15 cellular contexts compared by ENCODE assay signal in the genomic region with DNA sequence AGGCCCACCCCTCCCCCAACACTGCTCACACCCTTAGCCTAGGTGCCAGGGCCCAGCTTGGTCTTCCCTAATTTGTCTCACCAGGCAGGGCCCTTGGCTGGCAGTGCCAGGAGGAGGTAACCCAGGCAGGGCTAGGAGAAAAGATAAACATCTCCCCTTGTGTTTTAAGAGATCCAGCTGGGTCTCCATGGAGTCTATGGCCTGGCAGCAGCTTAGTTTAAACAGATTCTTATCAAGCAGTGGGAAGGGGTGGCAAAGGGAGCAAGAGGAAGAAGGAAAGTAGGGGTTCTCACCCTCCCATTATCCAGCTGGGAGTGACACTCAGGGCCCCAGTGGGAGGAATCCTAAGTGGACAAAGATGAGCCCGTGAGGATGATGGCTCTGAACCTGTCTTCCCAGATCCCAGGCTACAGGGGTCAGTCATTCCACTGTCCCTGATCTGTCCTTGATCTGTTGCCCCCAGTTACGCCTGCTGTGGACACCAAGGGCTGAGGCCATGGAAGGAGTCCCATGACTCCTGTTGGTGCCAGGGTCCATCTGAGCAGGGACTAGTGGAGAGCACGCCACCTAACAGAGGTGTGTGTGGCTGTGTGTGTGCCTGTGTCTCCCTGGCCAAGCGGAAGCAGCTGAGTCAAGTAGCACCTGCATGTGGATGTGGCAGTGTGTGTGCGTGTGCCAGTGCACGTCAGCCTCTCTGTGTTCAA. TPM values are rescaled to one million over a fixed set of nuclear protein-coding genes. Genes with fewer than 3 reads are reported as not detected.
DNase-seq lines count a peak whose midpoint lies in the region; ATAC-seq, FAIRE-seq and TF ChIP-seq lines count a peak whose summit lies in the region.
"Had no signal": no experiment of that assay in that cellular context is flagged by ENCODE, and none has a peak within 500 bp of the region (broad histone marks: within the 10 kb centered on the region; RNA-seq: fewer than 3 reads in every experiment).

No MANE protein-coding gene starts in this region.

- no peaks in the 10 kb centered on the region for H3K4me1 Mint-ChIP-seq in activated CD4-positive, alpha-beta memory T cell treated with anti-CD3 and anti-CD28 coated beads, Interleukin-2, amount 10 ng/mL, durations not matched to agents 7 days and 5 days

- intact Hi-C loops in kidney (cut with DNase I) = no loop called here

- peaks cover 5% of the 10 kb centered on the region for H3K9me3 ChIP-seq in AG04450 (ENCODE audit: control insufficient read depth, insufficient read depth, low read length)
- H3K9me3 ChIP-seq in HEK293 (ENCODE audit: control insufficient read depth, insufficient read depth, low read depth, low read length) = no peaks in the 10 kb centered on the region
- no peaks in the 10 kb centered on the region for H3K9me3 ChIP-seq in OCI-LY1 (ENCODE audit: low read length)
- H3K9me3 ChIP-seq in kidney (ENCODE audit: control insufficient read depth in 1 of 2, low read length in 2 of 2) = no peaks in the 10 kb centered on the region
- H3K9me3 ChIP-seq: heart right ventricle, thyroid gland had no signal

- no peak overlapping the region for H3K27ac Mint-ChIP-seq in activated CD4-positive, alpha-beta memory T cell treated with anti-CD3 and anti-CD28 coated beads, Interleukin-2, amount 10 ng/mL, durations not matched to agents 7 days and 5 days
- H3K27ac Mint-ChIP-seq: activated T-cell treated with anti-CD3 and anti-CD28 coated beads, Interleukin-2, amount 50 U/mL, for 24 hours had no signal

- H3K4me3 ChIP-seq in AG04450 (ENCODE audit: low read depth, low read length) (no peak overlapping the region), HEK293 (ENCODE audit: low read depth, low read length) (no peak overlapping the region), OCI-LY1 (ENCODE audit: low read depth, low read length, poor library complexity, severe bottlenecking) (no peak overlapping the region), kidney (ENCODE audit: low read length in 2 of 2) (no peak overlapping the region)
- H3K4me3 ChIP-seq: heart right ventricle, thyroid gland had no signal

- H3K9ac ChIP-seq in OCI-LY1 (ENCODE audit: low read length) (no peak overlapping the region; the same call in 1 of the 2 replicates), kidney (ENCODE audit: low read length in 2 of 2) (no peak overlapping the region)

- no peaks in the 10 kb centered on the region; the same call in 1 of the 2 replicates for H3K4me1 ChIP-seq in HEK293 (ENCODE audit: control insufficient read depth, insufficient read depth, low read length)
- H3K4me1 ChIP-seq in OCI-LY1 (ENCODE audit: insufficient read depth, low read length, severe bottlenecking) = peaks cover 15% of the 10 kb centered on the region
- H3K4me1 ChIP-seq in kidney (ENCODE audit: control insufficient read depth in 1 of 2, insufficient read depth in 1 of 2, low read depth in 1 of 2, low read length in 2 of 2) = no peaks in the 10 kb centered on the region
- H3K4me1 ChIP-seq: thyroid gland had no signal

- H3K27me3 ChIP-seq in AG04450 (ENCODE audit: control insufficient read depth, insufficient read depth, low read length) (no peaks in the 10 kb centered on the region), OCI-LY1 (ENCODE audit: insufficient read depth, low read length) (0 out of 2 replicates have a peak, but pooled peaks cover 12% of the 10 kb centered on the region)
- H3K27me3 ChIP-seq: brain microvascular endothelial cell, thyroid gland had no signal

- no peaks in the 10 kb centered on the region for H3K36me3 Mint-ChIP-seq in activated CD4-positive, alpha-beta memory T cell treated with anti-CD3 and anti-CD28 coated beads, Interleukin-2, amount 10 ng/mL, durations not matched to agents 7 days and 5 days (ENCODE audit: low read depth)

- H3K36me3 ChIP-seq in HEK293 (ENCODE audit: control insufficient read depth in 2 of 2, insufficient read depth in 1 of 2, low read length in 2 of 2) (no peaks in the 10 kb centered on the region), OCI-LY1 (ENCODE audit: insufficient read depth, low read length) (no peaks in the 10 kb centered on the region), kidney (ENCODE audit: control insufficient read depth in 1 of 2, insufficient read depth in 2 of 2, low read length in 2 of 2) (no peaks in the 10 kb centered on the region)
- H3K36me3 ChIP-seq: brain microvascular endothelial cell, heart right ventricle, thyroid gland had no signal

- H3K27ac ChIP-seq in AG04450 (ENCODE audit: low read depth, low read length) (peak overlapping the region; percentile 52), HEK293 (ENCODE audit: extremely low read depth, low read depth, low read length) (no peak overlapping the region), OCI-LY1 (ENCODE audit: low read depth, low read length, poor library complexity, severe bottlenecking) (no peak overlapping the region), kidney (ENCODE audit: low read depth in 2 of 2, low read length in 2 of 2) (no peak overlapping the region)
- H3K27ac ChIP-seq: brain microvascular endothelial cell, thyroid gland had no signal

- ATAC-seq in HG03439 (IDR thresholded peaks at IDR 0.05; ENCODE audit: unreplicated experiment) = no peak
- ATAC-seq: Right ventricle myocardium inferior had no signal

- CTCF ChIA-PET in AG04450 (lab: Charles Lee) = interaction anchor here (1.1 kb wide), 1 partner anchor 75 kb away, joined by 4 read pairs; no protein-coding TSS in a partner anchor
- CTCF ChIA-PET in HEK293 (lab: Yijun Ruan, JAX) = interaction anchor here (1.2 to 3.2 kb wide), 3 partner anchors 14 to 75 kb away, joined by 3 to 16 read pairs (median 4); a partner anchor contains a TSS
- CTCF ChIA-PET in activated CD4-positive, alpha-beta memory T cell treated with anti-CD3 and anti-CD28 coated beads, Interleukin-2, amount 10 ng/mL, durations not matched to agents 7 days and 5 days (lab: Charles Lee) = no interaction called here

- H3F3A ChIP-seq in OCI-LY1 (ENCODE audit: insufficient read depth, low read length) = no peaks in the 10 kb centered on the region

- no peak for DNase-seq in AG04450 (ENCODE audit: low read depth, low spot score)
- peak; percentile 39 for DNase-seq in kidney
- no peak for DNase-seq in activated effector memory CD4-positive, alpha-beta T cell treated with Interleukin-2 at 50 U/mL for 16 hours
- DNase-seq in iPS-NIHi7 (ENCODE audit: extremely low spot score) = no peak
- no peak for DNase-seq in activated CD4-positive, alpha-beta memory T cell treated with anti-CD3 and anti-CD28 coated beads, Interleukin-2, amount 10 ng/mL, durations not matched to agents 7 days and 5 days
- DNase-seq: activated T-cell treated with anti-CD3 and anti-CD28 coated beads, Interleukin-2, amount 50 U/mL, for 24 hours; thyroid gland had no signal

- no peak overlapping the region for H3K4me3 Mint-ChIP-seq in activated CD4-positive, alpha-beta memory T cell treated with anti-CD3 and anti-CD28 coated beads, Interleukin-2, amount 10 ng/mL, durations not matched to agents 7 days and 5 days
- H3K4me3 Mint-ChIP-seq: activated T-cell treated with anti-CD3 and anti-CD28 coated beads, Interleukin-2, amount 50 U/mL, for 24 hours had no signal

- no peaks in the 10 kb centered on the region for H3K9me2 ChIP-seq in OCI-LY1 (ENCODE audit: low read depth, low read length)

- no peak for FAIRE-seq in kidney (lab: Jason Lieb, UNC)
- FAIRE-seq: endothelial cell of umbilical vein had no signal

- H2AFZ ChIP-seq in OCI-LY1 (ENCODE audit: low read length) = no peak overlapping the region

- H3K4me2 ChIP-seq in OCI-LY1 (ENCODE audit: low read length) = peak overlapping the region; percentile 20; the same call in 1 of the 2 replicates

- H3K79me2 ChIP-seq in OCI-LY1 (ENCODE audit: insufficient read depth, low read length) = no peaks in the 10 kb centered on the region

- TF ChIP-seq CTCF in AG04450 (IDR thresholded peaks at IDR 0.05; ENCODE audit: low read depth, low read length) (no peak), HEK293 (tag by site-specific recombination; IDR thresholded peaks at IDR 0.05) (no peak), OCI-LY1 (IDR thresholded peaks at IDR 0.05; ENCODE audit: low read length) (no peak), kidney (IDR thresholded peaks at IDR 0.05; ENCODE audit: borderline replicate concordance, extremely low read depth, insufficient read depth) (no peak)

- H3K27me3 Mint-ChIP-seq in activated CD4-positive, alpha-beta memory T cell treated with anti-CD3 and anti-CD28 coated beads, Interleukin-2, amount 10 ng/mL, durations not matched to agents 7 days and 5 days = peaks cover under 1% of the 10 kb centered on the region

- POLR2A ChIA-PET in AG04450 (lab: Yijun Ruan, JAX) = interaction anchor here (0.5 to 1.5 kb wide), 6 partner anchors 22 to 512 kb away, joined by 3 to 11 read pairs (median 6); no protein-coding TSS in a partner anchor
- POLR2A ChIA-PET in HEK293 (lab: Yijun Ruan, JAX) = no interaction called here
- POLR2A ChIA-PET in activated CD4-positive, alpha-beta memory T cell treated with anti-CD3 and anti-CD28 coated beads, Interleukin-2, amount 10 ng/mL, durations not matched to agents 7 days and 5 days (lab: Charles Lee) = no interaction called here

- H4K20me1 ChIP-seq in OCI-LY1 (ENCODE audit: insufficient read depth, low read length) = no peaks in the 10 kb centered on the region

- H3K9me3 Mint-ChIP-seq in activated CD4-positive, alpha-beta memory T cell treated with anti-CD3 and anti-CD28 coated beads, Interleukin-2, amount 10 ng/mL, durations not matched to agents 7 days and 5 days = no peaks in the 10 kb centered on the region
- H3K9me3 Mint-ChIP-seq: activated T-cell treated with anti-CD3 and anti-CD28 coated beads, Interleukin-2, amount 50 U/mL, for 24 hours had no signal

RNA-seq across cellular contexts. Expression of a gene that starts 47.4 kb away (rescaled TPM):
- polyA plus RNA-seq in AG04450 (2011; rRNA removed) = 0.21 and 0.36 TPM in 2 replicates
- 0.26 and 0.46 TPM in 2 replicates for polyA minus RNA-seq in AG04450 (2011; rRNA and poly(A)+ RNA removed)
- 0.28 TPM for total RNA-seq in kidney
- polyA plus RNA-seq in kidney (ENCODE audit: insufficient read depth, low read depth, low replicate concordance) = 0.26 TPM
- under 1 TPM in 1 of 2 experiments, not detected in 1; 0.15 TPM for total RNA-seq in activated CD4-positive, alpha-beta memory T cell treated with anti-CD3 and anti-CD28 coated beads, Interleukin-2, amount 10 ng/mL, durations not matched to agents 7 days and 5 days
- total RNA-seq: mesenteric fat pad had no signal

RNA-seq across cellular contexts. Expression of a gene that starts 51.6 kb away (rescaled TPM):
- polyA plus RNA-seq in AG04450 (2011; rRNA removed) (49.4 and 73.4 TPM in 2 replicates), kidney (ENCODE audit: insufficient read depth, low read depth, low replicate concordance) (5.5 TPM)
- 78.2 and 94.9 TPM in 2 replicates for polyA minus RNA-seq in AG04450 (2011; rRNA and poly(A)+ RNA removed)
- 4.7 TPM for total RNA-seq in kidney
- total RNA-seq in activated CD4-positive, alpha-beta memory T cell treated with anti-CD3 and anti-CD28 coated beads, Interleukin-2, amount 10 ng/mL, durations not matched to agents 7 days and 5 days = under 1 TPM; 0.10 to 0.25 TPM
